In the genomic region with DNA sequence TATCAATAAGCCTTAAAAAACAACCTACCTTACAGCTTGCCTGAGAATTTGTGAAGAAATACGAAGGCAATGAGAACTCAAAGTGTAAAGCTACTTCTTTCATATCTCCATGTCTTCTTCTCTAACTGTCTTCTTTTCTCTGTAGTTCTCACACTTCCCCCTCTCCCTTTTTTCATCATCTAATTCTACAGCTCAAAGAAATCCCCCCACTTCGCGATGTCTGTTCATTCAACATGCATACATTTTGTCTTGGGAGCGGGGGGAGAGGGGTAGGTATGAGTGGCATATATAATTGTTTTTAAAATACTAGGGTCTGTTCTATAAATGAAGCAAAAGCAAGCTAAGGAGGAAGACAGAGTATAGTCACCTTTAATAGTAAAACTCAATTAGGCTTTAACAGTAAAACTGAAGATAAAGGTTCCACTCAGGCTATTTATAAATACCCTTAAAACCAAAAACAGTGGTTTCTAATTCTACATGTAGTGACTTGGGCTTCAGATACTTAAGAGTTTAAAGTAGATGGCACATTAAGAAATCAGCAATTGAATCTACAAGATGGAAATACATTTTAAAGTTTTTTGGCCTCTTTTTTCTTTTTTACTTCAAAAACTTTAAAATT, we compare ENCODE assay signal across 1 cellular context.
TF ChIP-seq lines count a peak whose summit lies in the region.

No MANE protein-coding gene starts in this region.

TF ChIP-seq in SK-N-SH treated with all-trans-retinoic acid at 6 μM for 48 hours, 23 proteins besides CTCF, POLR2A, EP300 and RAD21 (continued from another document):
- no peak for TF ChIP-seq ESRRG (CRISPR knock-in tag; IDR thresholded peaks at IDR 0.05)
- TF ChIP-seq TOX (CRISPR knock-in tag; IDR thresholded peaks at IDR 0.05; ENCODE audit: borderline replicate concordance) = no peak
- TF ChIP-seq SNAI2 (CRISPR knock-in tag; IDR thresholded peaks at IDR 0.05) = no peak
- TF ChIP-seq OSR1 (CRISPR knock-in tag; IDR thresholded peaks at IDR 0.05) = no peak
- TF ChIP-seq PPARA (CRISPR knock-in tag; IDR thresholded peaks at IDR 0.05; ENCODE audit: borderline replicate concordance) = no peak
- TF ChIP-seq ZFP3 (CRISPR knock-in tag; IDR thresholded peaks at IDR 0.05) = no peak
